1 cellular context compared by ENCODE assay signal in the genomic region with DNA sequence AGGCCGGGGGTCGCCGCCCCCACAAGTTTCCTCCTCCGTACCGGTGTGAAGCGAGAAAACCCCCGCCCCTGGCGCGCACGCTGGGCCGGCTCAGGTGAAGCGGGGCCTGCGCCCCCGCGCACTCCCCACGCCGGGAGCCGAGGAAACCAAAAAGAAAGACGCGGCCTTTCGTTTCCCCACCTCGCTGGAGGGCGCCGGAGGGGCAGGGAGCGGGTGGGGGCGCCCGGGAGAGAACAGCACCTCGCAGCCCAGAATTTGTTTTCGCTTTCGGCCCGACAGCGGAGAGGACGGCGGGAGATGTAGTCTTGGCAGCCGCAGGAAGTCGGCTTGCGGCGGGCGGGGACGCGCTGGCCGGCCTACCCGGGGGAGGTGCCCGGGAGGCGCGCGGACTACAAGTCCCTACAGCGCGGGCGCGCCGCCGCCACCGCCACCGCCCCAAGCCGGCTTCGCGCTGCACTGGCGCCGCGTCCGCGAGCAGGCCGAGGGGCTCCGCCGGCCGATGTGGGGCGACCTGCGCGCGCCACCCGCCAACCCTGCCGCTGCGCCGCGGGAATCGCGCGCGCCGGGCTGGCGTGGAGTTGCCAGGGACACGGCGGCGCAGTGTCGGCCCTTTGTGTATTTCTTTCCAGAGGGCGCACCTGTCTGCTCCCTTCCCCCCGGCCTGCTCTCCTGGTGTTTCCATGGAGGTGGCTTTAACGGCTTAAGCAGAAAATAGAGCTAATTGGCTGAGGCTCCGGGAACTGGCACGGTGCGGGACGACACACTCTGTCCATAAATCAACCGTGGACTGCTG.
TF ChIP-seq lines count a peak whose summit lies in the region.

Gene OTUD4 (minus strand): TSS at position 292 of the 793 bp plus-strand sequence. CDS start 616 bp downstream, outside the sequence.

TF ChIP-seq in GM23338, 12 proteins besides CTCF, POLR2A, EP300 and RAD21 (continued from another document):
- no peak for TF ChIP-seq ZNF462 (CRISPR knock-in tag; IDR thresholded peaks at IDR 0.05)
- TF ChIP-seq EZH2phosphoT487 (IDR thresholded peaks at IDR 0.05; ENCODE audit: unreplicated experiment), result no peak
- no peak for TF ChIP-seq EZH2 (IDR thresholded peaks at IDR 0.05; ENCODE audit: low read depth, unreplicated experiment)
- peak; percentile 84 for TF ChIP-seq ETS1 (IDR thresholded peaks at IDR 0.05)
TF ChIP-seq in GM23338: peak in this region for 2.
